In the genomic region with DNA sequence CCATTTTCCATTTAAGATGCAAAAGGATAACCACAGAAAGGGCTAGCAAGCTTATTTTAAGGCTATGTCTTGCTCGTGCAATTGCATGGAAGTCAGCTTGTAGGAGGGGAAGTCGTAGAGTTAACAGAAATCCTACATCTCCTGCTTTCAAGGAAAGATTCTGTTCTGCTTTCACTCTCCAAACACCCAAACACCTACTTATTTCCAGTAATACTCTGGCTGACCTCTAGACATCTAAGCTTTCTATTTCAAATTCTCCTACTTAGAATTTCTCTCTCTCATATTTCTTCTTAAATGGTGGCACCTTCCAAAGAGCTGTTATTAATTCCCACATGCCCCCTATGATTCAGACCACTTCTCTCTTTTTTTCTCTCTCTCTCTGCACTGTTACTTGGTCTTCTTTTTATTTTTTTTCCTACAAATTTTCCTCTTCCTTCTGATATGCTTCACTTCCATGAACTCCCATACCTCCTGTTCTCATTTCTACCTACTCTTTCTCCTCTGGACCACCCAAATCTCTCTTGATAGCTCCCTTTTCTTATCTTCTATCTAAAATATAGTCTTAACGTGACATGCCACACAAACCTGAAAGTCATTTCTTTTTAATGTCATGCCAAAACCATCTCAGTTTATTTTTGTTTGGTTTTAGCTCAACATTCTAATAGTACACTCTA, we compare ENCODE assay signal across 11 cellular contexts.
A peak's percentile ranks its signal among the peaks of the same experiment; 100 is the strongest.
DNase-seq lines count a peak whose midpoint lies in the region; ATAC-seq and TF ChIP-seq lines count a peak whose summit lies in the region.
"Had no signal": no experiment of that assay in that cellular context is flagged by ENCODE, and none has a peak within 500 bp of the region (broad histone marks: within the 10 kb centered on the region; RNA-seq: fewer than 3 reads in every experiment).

No MANE protein-coding gene starts in this region.

- no peak for DNase-seq in activated CD4-positive, CD25-positive, alpha-beta regulatory T cell (lab: John Stamatoyannopoulos, UW)
- DNase-seq in NCI-H460 (ENCODE audit: extremely low read depth, low read depth) (peak; percentile 6), midbrain (lab: John Stamatoyannopoulos, UW) (peak; percentile 3), C1 segment of cervical spinal cord (lab: John Stamatoyannopoulos, UW) (no peak), ascending aorta (ENCODE audit: low spot score in 2 of 2) (no peak)
- no peak for DNase-seq in activated naive CD8-positive, alpha-beta T cell treated with anti-CD3 and anti-CD28 coated beads, Interleukin-2, amount 10 ng/mL, durations not matched to agents 7 days and 5 days
- DNase-seq: activated effector memory CD4-positive, alpha-beta T cell treated with Interleukin-2 at 50 U/mL for 16 hours; NCI-H69 had no signal

- H3K9me3 ChIP-seq in ascending aorta: no peaks in the 10 kb centered on the region

- H3K27ac Mint-ChIP-seq in activated naive CD8-positive, alpha-beta T cell treated with anti-CD3 and anti-CD28 coated beads, Interleukin-2, amount 10 ng/mL, durations not matched to agents 7 days and 5 days: peak overlapping the region; percentile 88

- H3K27me3 ChIP-seq in ascending aorta: no peaks in the 10 kb centered on the region
- H3K27me3 ChIP-seq: vagina had no signal

- POLR2A ChIA-PET in activated naive CD8-positive, alpha-beta T cell treated with anti-CD3 and anti-CD28 coated beads, Interleukin-2, amount 10 ng/mL, durations not matched to agents 7 days and 5 days (lab: Charles Lee): interaction anchor here (0.7 to 1.1 kb wide), 4 partner anchors 40 to 91 kb away, joined by 3 read pairs; a partner anchor contains a TSS

- peak overlapping the region; percentile 78 for H3K4me3 Mint-ChIP-seq in activated naive CD8-positive, alpha-beta T cell treated with anti-CD3 and anti-CD28 coated beads, Interleukin-2, amount 10 ng/mL, durations not matched to agents 7 days and 5 days

- peaks cover 50% of the 10 kb centered on the region for H3K36me3 Mint-ChIP-seq in activated naive CD8-positive, alpha-beta T cell treated with anti-CD3 and anti-CD28 coated beads, Interleukin-2, amount 10 ng/mL, durations not matched to agents 7 days and 5 days

- intact Hi-C loops in ascending aorta (cut with DNase I): no loop called here

- H3K4me1 ChIP-seq in ascending aorta: no peaks in the 10 kb centered on the region
- H3K4me1 ChIP-seq: vagina had no signal

- H3K4me1 Mint-ChIP-seq in activated naive CD8-positive, alpha-beta T cell treated with anti-CD3 and anti-CD28 coated beads, Interleukin-2, amount 10 ng/mL, durations not matched to agents 7 days and 5 days: peaks cover 45% of the 10 kb centered on the region

- H3K9me3 Mint-ChIP-seq in activated naive CD8-positive, alpha-beta T cell treated with anti-CD3 and anti-CD28 coated beads, Interleukin-2, amount 10 ng/mL, durations not matched to agents 7 days and 5 days: peaks cover 8% of the 10 kb centered on the region

- H3K27ac ChIP-seq in ascending aorta: no peak overlapping the region
- H3K27ac ChIP-seq: vagina had no signal

- peak; percentile 51 to 54 for ATAC-seq in activated CD4-positive, CD25-positive, alpha-beta regulatory T cell treated with anti-CD3 and anti-CD28 coated beads, Interleukin-2, amount 50 U/mL, for 24 hours
- ATAC-seq in activated naive CD8-positive, alpha-beta T cell treated with anti-CD3 and anti-CD28 coated beads, Interleukin-2, amount 10 ng/mL, durations not matched to agents 7 days and 5 days (ENCODE audit: low read depth): peak; percentile 60
- no peak for ATAC-seq in GM19324 (IDR thresholded peaks at IDR 0.05; ENCODE audit: low FRiP score, unreplicated experiment)

- TF ChIP-seq CTCF in ascending aorta (IDR thresholded peaks at IDR 0.05): no peak

- H3K36me3 ChIP-seq in ascending aorta: no peaks in the 10 kb centered on the region
- H3K36me3 ChIP-seq: vagina had no signal

- H3K27me3 Mint-ChIP-seq in activated naive CD8-positive, alpha-beta T cell treated with anti-CD3 and anti-CD28 coated beads, Interleukin-2, amount 10 ng/mL, durations not matched to agents 7 days and 5 days: no peaks in the 10 kb centered on the region

- H3K4me3 ChIP-seq in ascending aorta: no peak overlapping the region
- H3K4me3 ChIP-seq: vagina had no signal

Comparison
In these comparisons a context has a peak if more than half of its experiments do, and no peak if none do; other contexts are left out.
1. DNase-seq: peak in NCI-H460 (single experiment) and midbrain (single experiment); none in activated CD4-positive, CD25-positive, alpha-beta regulatory T cell (0 of 4), activated naive CD8-positive, alpha-beta T cell treated with anti-CD3 and anti-CD28 coated beads, Interleukin-2, amount 10 ng/mL, durations not matched to agents 7 days and 5 days (single experiment), C1 segment of cervical spinal cord (0 of 14) and ascending aorta (0 of 2).